8 cellular contexts compared by ENCODE assay signal in the genomic region with DNA sequence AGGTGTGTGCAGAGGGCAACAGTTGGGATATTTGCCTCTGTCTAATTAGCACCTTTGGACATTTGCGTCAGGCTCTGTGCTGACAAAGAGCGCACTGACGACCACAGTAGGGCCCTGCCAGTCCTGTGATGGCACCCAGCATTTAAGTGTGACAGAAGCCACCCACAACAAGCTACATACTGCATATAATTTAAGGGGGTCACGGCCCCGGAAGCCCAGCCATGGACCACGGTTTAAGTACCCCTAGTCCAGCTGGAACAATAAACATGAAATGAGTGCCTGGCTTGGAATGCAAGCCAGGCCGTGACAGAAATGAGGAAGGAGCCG. TPM values are rescaled to one million over a fixed set of nuclear protein-coding genes. Genes with fewer than 3 reads are reported as not detected.
DNase-seq lines count a peak whose midpoint lies in the region; ATAC-seq, FAIRE-seq and TF ChIP-seq lines count a peak whose summit lies in the region.

No MANE protein-coding gene starts in this region.

- peak overlapping the region; percentile 98 for H3K27ac ChIP-seq in right cardiac atrium (ENCODE audit: low read length)
- H3K27ac ChIP-seq in spleen, result peak overlapping the region; percentile 93 to 99 (median 98)

- peak; percentile 37 for FAIRE-seq in GM19239 (lab: Jason Lieb, UNC)

- peak; percentile 9 for ATAC-seq in HG03095 (IDR thresholded peaks at IDR 0.05; ENCODE audit: unreplicated experiment)
- ATAC-seq in activated T-helper 17 cell treated with anti-CD3 and anti-CD28 coated beads, Interleukin-2, amount 50 U/mL, for 72 hours (replicated peaks), result no peak
- ATAC-seq in right cardiac atrium, result peak; percentile 4 to 6

- no peak for DNase-seq in GM19239 (ENCODE audit: insufficient read length, low spot score)
- peak in 1 of 3 donors; percentile 26 for DNase-seq in right cardiac atrium
- no peak for DNase-seq in spleen
- DNase-seq in GM13976 (ENCODE audit: low spot score), result no peak
- no peak for DNase-seq in GM20000 (ENCODE audit: low spot score)
- DNase-seq in islet precursor cell, result no peak

- in situ Hi-C loops in GM13976 (cut with MboI; ENCODE audit: low sequenced_read_pairs, unreplicated experiment), result no loop called here

- TF ChIP-seq CTCF in spleen (IDR thresholded peaks at IDR 0.05 in 8 of 11, conservative IDR thresholded peaks at IDR 0.05 in 3 of 11) (no peak), GM13976 (IDR thresholded peaks at IDR 0.05; ENCODE audit: borderline replicate concordance, control extremely low read depth, extremely low read depth, insufficient read depth, missing control alignments) (no peak), GM20000 (IDR thresholded peaks at IDR 0.05; ENCODE audit: extremely low read depth, missing control alignments) (no peak)

- H3K9me3 Mint-ChIP-seq in activated T-helper 17 cell treated with anti-CD3 and anti-CD28 coated beads, Interleukin-2, amount 50 U/mL, for 72 hours, result no peaks in the 10 kb centered on the region

- H3K9me3 ChIP-seq in right cardiac atrium (ENCODE audit: control insufficient read depth, low read length) (no peaks in the 10 kb centered on the region), spleen (no peaks in the 10 kb centered on the region)

- peaks cover 5% of the 10 kb centered on the region for H3K4me1 Mint-ChIP-seq in activated T-helper 17 cell treated with anti-CD3 and anti-CD28 coated beads, Interleukin-2, amount 50 U/mL, for 72 hours

- H3K4me1 ChIP-seq in right cardiac atrium (ENCODE audit: control insufficient read depth, insufficient read depth, low read length) (peaks cover 8% of the 10 kb centered on the region), spleen (peaks cover 9 to 31% (median 23%) of the 10 kb centered on the region in 6 donors)

- peak overlapping the region; percentile 97 for H3K4me3 Mint-ChIP-seq in activated T-helper 17 cell treated with anti-CD3 and anti-CD28 coated beads, Interleukin-2, amount 50 U/mL, for 72 hours

- H3K4me3 ChIP-seq in right cardiac atrium (ENCODE audit: low read length), result peak overlapping the region; percentile 76
- H3K4me3 ChIP-seq in spleen, result peak overlapping the region; percentile 43 to 90 (median 62)

- no peak for TF ChIP-seq POLR2A in spleen (IDR thresholded peaks at IDR 0.05)

- 12% methylated on average over 8 of the region's 8 CpGs for WGBS in right cardiac atrium
- 5 to 10% (median 7%) methylated on average over 8 of the region's 8 CpGs for WGBS in spleen, 5 donors

- H3K36me3 ChIP-seq in spleen, result no peaks in the 10 kb centered on the region

- H3K36me3 Mint-ChIP-seq in activated T-helper 17 cell treated with anti-CD3 and anti-CD28 coated beads, Interleukin-2, amount 50 U/mL, for 72 hours (ENCODE audit: low read depth), result peaks cover 6% of the 10 kb centered on the region

- H3K27me3 ChIP-seq in right cardiac atrium (ENCODE audit: control insufficient read depth, insufficient read depth) (no peaks in the 10 kb centered on the region), spleen (replicated peaks in 1 of 7) (peaks cover 0 to 42% (median 0%) of the 10 kb centered on the region in 7 donors)

- peak overlapping the region; percentile 99 for H3K27ac Mint-ChIP-seq in activated T-helper 17 cell treated with anti-CD3 and anti-CD28 coated beads, Interleukin-2, amount 50 U/mL, for 72 hours

- intact Hi-C loops in right cardiac atrium (cut with DNase I), result loop anchor here in 1 of 4 donors (5.0 kb wide), 1 partner anchor 175 kb away; no protein-coding TSS in a partner anchor
- intact Hi-C loops in spleen (cut with DNase I; ENCODE audit: low total_unique reads), result loop anchor here (5.0 kb wide), 1 partner anchor 175 kb away; no protein-coding TSS in a partner anchor

- H3K27me3 Mint-ChIP-seq in activated T-helper 17 cell treated with anti-CD3 and anti-CD28 coated beads, Interleukin-2, amount 50 U/mL, for 72 hours, result peaks cover 17% of the 10 kb centered on the region

RNA-seq across cellular contexts. Expression of a gene that starts 16.8 kb away (rescaled TPM):
- total RNA-seq in activated T-helper 17 cell treated with anti-CD3 and anti-CD28 coated beads, Interleukin-2, amount 50 U/mL, for 72 hours, result 100 to 1,000 TPM; 319 to 383 TPM
- 100 to 1,000 TPM; 287 to 411 (median 341) TPM for total RNA-seq in right cardiac atrium
- 188 TPM for polyA plus RNA-seq in right cardiac atrium
- total RNA-seq in spleen, result 100 to 1,000 TPM; 270 to 446 (median 403) TPM
- polyA plus RNA-seq in spleen, result 10 to 100 TPM; 65.9 to 85.8 (median 70.5) TPM
